In genomic region chr9:78121488-78121887, GRCh38 we compare ENCODE assay signal across 8 cellular contexts.
A peak's percentile ranks its signal among the peaks of the same experiment; 100 is the strongest.
DNase-seq lines count a peak whose midpoint lies in the region; ATAC-seq and TF ChIP-seq lines count a peak whose summit lies in the region.

No MANE protein-coding gene starts in this region.

- peak; percentile 13 to 60 (median 34) for DNase-seq in CD4-positive, CD25-positive, alpha-beta regulatory T cell
- peak; percentile 28 for DNase-seq in RPMI8226
- DNase-seq in activated naive CD8-positive, alpha-beta T cell treated with anti-CD3 and anti-CD28 coated beads for 36 hours, result peak; percentile 21
- peak; percentile 76 for DNase-seq in Right ventricle myocardium superior
- peak; percentile 74 for DNase-seq in putamen (ENCODE audit: low spot score)

- no peak for TF ChIP-seq EP300 in Ishikawa (IDR thresholded peaks at IDR 0.05; ENCODE audit: borderline replicate concordance)

- no peaks in the 10 kb centered on the region for H3K9me3 ChIP-seq in CD4-positive, CD25-positive, alpha-beta regulatory T cell (ENCODE audit: control insufficient read depth in 2 of 2, low read length in 2 of 2)

- peak; percentile 88 for TF ChIP-seq RAD21 in Ishikawa (IDR thresholded peaks at IDR 0.05; ENCODE audit: low read depth)

- no peaks in the 10 kb centered on the region for H3K27me3 ChIP-seq in CD4-positive, CD25-positive, alpha-beta regulatory T cell (ENCODE audit: control insufficient read depth, insufficient read depth, low read length)

- H3K4me3 Mint-ChIP-seq in CD4-positive, CD25-positive, alpha-beta regulatory T cell, result peak overlapping the region in 1 of 4 donors; percentile 42
- H3K4me3 Mint-ChIP-seq in activated naive CD8-positive, alpha-beta T cell treated with anti-CD3 and anti-CD28 coated beads for 36 hours, result no peak overlapping the region

- H3K27ac ChIP-seq in CD4-positive, CD25-positive, alpha-beta regulatory T cell (ENCODE audit: insufficient read depth, low read length, poor library complexity, severe bottlenecking), result no peak overlapping the region

- intact Hi-C loops in Right ventricle myocardium superior (cut with DNase I), result no loop called here

- H3K27me3 Mint-ChIP-seq in CD4-positive, CD25-positive, alpha-beta regulatory T cell, result no peaks in the 10 kb centered on the region
- H3K27me3 Mint-ChIP-seq in activated naive CD8-positive, alpha-beta T cell treated with anti-CD3 and anti-CD28 coated beads for 36 hours, result no peaks in the 10 kb centered on the region

- H3K27ac Mint-ChIP-seq in CD4-positive, CD25-positive, alpha-beta regulatory T cell, result peak overlapping the region; percentile 23 to 94 (median 72)
- no peak overlapping the region for H3K27ac Mint-ChIP-seq in activated naive CD8-positive, alpha-beta T cell treated with anti-CD3 and anti-CD28 coated beads for 36 hours

- no peaks in the 10 kb centered on the region for H3K36me3 ChIP-seq in CD4-positive, CD25-positive, alpha-beta regulatory T cell (ENCODE audit: control insufficient read depth, insufficient read depth, low read length)

- H3K4me3 ChIP-seq in CD4-positive, CD25-positive, alpha-beta regulatory T cell (ENCODE audit: low read depth, low read length), result no peak overlapping the region

- ATAC-seq in CD4-positive, CD25-positive, alpha-beta regulatory T cell (ENCODE audit: low read depth in 2 of 2), result no peak
- ATAC-seq in Right ventricle myocardium superior (ENCODE audit: poor library complexity) (no peak), HG03354 (IDR thresholded peaks at IDR 0.05; ENCODE audit: poor library complexity, severe bottlenecking, unreplicated experiment) (no peak), HG02870 (IDR thresholded peaks at IDR 0.05; ENCODE audit: unreplicated experiment) (no peak)

- H3K36me3 Mint-ChIP-seq in CD4-positive, CD25-positive, alpha-beta regulatory T cell, result no peaks in the 10 kb centered on the region
- no peaks in the 10 kb centered on the region for H3K36me3 Mint-ChIP-seq in activated naive CD8-positive, alpha-beta T cell treated with anti-CD3 and anti-CD28 coated beads for 36 hours

- peaks cover 30 to 56% (median 45%) of the 10 kb centered on the region in 4 donors for H3K4me1 Mint-ChIP-seq in CD4-positive, CD25-positive, alpha-beta regulatory T cell
- H3K4me1 Mint-ChIP-seq in activated naive CD8-positive, alpha-beta T cell treated with anti-CD3 and anti-CD28 coated beads for 36 hours, result peaks cover 24% of the 10 kb centered on the region

- peaks cover 0 to 2% (median 0%) of the 10 kb centered on the region in 7 donors for H3K9me3 Mint-ChIP-seq in CD4-positive, CD25-positive, alpha-beta regulatory T cell
- no peaks in the 10 kb centered on the region for H3K9me3 Mint-ChIP-seq in activated naive CD8-positive, alpha-beta T cell treated with anti-CD3 and anti-CD28 coated beads for 36 hours

- peaks cover 30% of the 10 kb centered on the region for H3K4me1 ChIP-seq in CD4-positive, CD25-positive, alpha-beta regulatory T cell (ENCODE audit: control insufficient read depth, insufficient read depth, low read length, poor library complexity, severe bottlenecking)

TF ChIP-seq in Ishikawa, 13 proteins besides CTCF, POLR2A, EP300 and RAD21:
- TF ChIP-seq, protein P1, sequence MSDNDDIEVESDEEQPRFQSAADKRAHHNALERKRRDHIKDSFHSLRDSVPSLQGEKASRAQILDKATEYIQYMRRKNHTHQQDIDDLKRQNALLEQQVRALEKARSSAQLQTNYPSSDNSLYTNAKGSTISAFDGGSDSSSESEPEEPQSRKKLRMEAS (IDR thresholded peaks at IDR 0.05), result no peak
- TF ChIP-seq CEBPB (IDR thresholded peaks at IDR 0.05), result no peak
- TF ChIP-seq, protein P2, sequence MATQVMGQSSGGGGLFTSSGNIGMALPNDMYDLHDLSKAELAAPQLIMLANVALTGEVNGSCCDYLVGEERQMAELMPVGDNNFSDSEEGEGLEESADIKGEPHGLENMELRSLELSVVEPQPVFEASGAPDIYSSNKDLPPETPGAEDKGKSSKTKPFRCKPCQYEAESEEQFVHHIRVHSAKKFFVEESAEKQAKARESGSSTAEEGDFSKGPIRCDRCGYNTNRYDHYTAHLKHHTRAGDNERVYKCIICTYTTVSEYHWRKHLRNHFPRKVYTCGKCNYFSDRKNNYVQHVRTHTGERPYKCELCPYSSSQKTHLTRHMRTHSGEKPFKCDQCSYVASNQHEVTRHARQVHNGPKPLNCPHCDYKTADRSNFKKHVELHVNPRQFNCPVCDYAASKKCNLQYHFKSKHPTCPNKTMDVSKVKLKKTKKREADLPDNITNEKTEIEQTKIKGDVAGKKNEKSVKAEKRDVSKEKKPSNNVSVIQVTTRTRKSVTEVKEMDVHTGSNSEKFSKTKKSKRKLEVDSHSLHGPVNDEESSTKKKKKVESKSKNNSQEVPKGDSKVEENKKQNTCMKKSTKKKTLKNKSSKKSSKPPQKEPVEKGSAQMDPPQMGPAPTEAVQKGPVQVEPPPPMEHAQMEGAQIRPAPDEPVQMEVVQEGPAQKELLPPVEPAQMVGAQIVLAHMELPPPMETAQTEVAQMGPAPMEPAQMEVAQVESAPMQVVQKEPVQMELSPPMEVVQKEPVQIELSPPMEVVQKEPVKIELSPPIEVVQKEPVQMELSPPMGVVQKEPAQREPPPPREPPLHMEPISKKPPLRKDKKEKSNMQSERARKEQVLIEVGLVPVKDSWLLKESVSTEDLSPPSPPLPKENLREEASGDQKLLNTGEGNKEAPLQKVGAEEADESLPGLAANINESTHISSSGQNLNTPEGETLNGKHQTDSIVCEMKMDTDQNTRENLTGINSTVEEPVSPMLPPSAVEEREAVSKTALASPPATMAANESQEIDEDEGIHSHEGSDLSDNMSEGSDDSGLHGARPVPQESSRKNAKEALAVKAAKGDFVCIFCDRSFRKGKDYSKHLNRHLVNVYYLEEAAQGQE (IDR thresholded peaks at IDR 0.05; ENCODE audit: low read depth), result no peak
- no peak for TF ChIP-seq ZBTB7A (IDR thresholded peaks at IDR 0.05; ENCODE audit: low read depth)
- TF ChIP-seq EGR1 (IDR thresholded peaks at IDR 0.05), result no peak
- no peak for TF ChIP-seq TEAD4 (IDR thresholded peaks at IDR 0.05)
- TF ChIP-seq CREB1 (IDR thresholded peaks at IDR 0.05; ENCODE audit: low read depth), result no peak
- no peak for TF ChIP-seq USF1 (IDR thresholded peaks at IDR 0.05)
- no peak for TF ChIP-seq TAF1 (IDR thresholded peaks at IDR 0.05; ENCODE audit: low read depth)
- no peak for TF ChIP-seq NFIC (IDR thresholded peaks at IDR 0.05)
- TF ChIP-seq TCF12 (IDR thresholded peaks at IDR 0.05; ENCODE audit: low read depth), result no peak
- no peak for TF ChIP-seq YY1 (IDR thresholded peaks at IDR 0.05; ENCODE audit: low read depth)
- no peak for TF ChIP-seq FOXM1 (IDR thresholded peaks at IDR 0.05; ENCODE audit: borderline replicate concordance, low read depth)

Comparison
In these comparisons a context has a peak if more than half of its experiments do, and no peak if none do; other contexts are left out.
1. DNase-seq: peak in every context shown above with its lines; median percentile 76 in Right ventricle myocardium superior; 74 in putamen; 34 in CD4-positive, CD25-positive, alpha-beta regulatory T cell; 28 in RPMI8226; 21 in activated naive CD8-positive, alpha-beta T cell treated with anti-CD3 and anti-CD28 coated beads for 36 hours.